1 cellular context compared by ENCODE assay signal in the genomic region with DNA sequence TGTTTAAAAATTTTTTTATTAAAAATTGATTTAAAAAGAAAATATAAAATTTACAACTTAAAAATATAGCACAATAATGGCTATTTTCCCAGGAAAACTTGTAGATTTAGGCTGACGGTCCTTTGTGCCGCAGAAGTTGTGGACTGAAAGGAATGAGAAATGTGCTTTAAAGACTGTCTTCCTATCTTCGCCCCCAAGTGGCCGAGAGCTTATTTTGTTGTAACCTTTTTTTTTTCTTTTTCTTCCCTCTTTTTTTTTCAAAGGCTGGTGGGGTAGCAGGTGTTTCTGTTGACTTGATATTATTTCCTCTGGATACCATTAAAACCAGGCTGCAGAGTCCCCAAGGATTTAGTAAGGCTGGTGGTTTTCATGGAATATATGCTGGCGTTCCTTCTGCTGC.
TF ChIP-seq lines count a peak whose summit lies in the region.

No MANE protein-coding gene starts in this region.

TF ChIP-seq in GM23338, 12 proteins besides CTCF, POLR2A, EP300 and RAD21 (continued from another document):
- TF ChIP-seq, protein P1, sequence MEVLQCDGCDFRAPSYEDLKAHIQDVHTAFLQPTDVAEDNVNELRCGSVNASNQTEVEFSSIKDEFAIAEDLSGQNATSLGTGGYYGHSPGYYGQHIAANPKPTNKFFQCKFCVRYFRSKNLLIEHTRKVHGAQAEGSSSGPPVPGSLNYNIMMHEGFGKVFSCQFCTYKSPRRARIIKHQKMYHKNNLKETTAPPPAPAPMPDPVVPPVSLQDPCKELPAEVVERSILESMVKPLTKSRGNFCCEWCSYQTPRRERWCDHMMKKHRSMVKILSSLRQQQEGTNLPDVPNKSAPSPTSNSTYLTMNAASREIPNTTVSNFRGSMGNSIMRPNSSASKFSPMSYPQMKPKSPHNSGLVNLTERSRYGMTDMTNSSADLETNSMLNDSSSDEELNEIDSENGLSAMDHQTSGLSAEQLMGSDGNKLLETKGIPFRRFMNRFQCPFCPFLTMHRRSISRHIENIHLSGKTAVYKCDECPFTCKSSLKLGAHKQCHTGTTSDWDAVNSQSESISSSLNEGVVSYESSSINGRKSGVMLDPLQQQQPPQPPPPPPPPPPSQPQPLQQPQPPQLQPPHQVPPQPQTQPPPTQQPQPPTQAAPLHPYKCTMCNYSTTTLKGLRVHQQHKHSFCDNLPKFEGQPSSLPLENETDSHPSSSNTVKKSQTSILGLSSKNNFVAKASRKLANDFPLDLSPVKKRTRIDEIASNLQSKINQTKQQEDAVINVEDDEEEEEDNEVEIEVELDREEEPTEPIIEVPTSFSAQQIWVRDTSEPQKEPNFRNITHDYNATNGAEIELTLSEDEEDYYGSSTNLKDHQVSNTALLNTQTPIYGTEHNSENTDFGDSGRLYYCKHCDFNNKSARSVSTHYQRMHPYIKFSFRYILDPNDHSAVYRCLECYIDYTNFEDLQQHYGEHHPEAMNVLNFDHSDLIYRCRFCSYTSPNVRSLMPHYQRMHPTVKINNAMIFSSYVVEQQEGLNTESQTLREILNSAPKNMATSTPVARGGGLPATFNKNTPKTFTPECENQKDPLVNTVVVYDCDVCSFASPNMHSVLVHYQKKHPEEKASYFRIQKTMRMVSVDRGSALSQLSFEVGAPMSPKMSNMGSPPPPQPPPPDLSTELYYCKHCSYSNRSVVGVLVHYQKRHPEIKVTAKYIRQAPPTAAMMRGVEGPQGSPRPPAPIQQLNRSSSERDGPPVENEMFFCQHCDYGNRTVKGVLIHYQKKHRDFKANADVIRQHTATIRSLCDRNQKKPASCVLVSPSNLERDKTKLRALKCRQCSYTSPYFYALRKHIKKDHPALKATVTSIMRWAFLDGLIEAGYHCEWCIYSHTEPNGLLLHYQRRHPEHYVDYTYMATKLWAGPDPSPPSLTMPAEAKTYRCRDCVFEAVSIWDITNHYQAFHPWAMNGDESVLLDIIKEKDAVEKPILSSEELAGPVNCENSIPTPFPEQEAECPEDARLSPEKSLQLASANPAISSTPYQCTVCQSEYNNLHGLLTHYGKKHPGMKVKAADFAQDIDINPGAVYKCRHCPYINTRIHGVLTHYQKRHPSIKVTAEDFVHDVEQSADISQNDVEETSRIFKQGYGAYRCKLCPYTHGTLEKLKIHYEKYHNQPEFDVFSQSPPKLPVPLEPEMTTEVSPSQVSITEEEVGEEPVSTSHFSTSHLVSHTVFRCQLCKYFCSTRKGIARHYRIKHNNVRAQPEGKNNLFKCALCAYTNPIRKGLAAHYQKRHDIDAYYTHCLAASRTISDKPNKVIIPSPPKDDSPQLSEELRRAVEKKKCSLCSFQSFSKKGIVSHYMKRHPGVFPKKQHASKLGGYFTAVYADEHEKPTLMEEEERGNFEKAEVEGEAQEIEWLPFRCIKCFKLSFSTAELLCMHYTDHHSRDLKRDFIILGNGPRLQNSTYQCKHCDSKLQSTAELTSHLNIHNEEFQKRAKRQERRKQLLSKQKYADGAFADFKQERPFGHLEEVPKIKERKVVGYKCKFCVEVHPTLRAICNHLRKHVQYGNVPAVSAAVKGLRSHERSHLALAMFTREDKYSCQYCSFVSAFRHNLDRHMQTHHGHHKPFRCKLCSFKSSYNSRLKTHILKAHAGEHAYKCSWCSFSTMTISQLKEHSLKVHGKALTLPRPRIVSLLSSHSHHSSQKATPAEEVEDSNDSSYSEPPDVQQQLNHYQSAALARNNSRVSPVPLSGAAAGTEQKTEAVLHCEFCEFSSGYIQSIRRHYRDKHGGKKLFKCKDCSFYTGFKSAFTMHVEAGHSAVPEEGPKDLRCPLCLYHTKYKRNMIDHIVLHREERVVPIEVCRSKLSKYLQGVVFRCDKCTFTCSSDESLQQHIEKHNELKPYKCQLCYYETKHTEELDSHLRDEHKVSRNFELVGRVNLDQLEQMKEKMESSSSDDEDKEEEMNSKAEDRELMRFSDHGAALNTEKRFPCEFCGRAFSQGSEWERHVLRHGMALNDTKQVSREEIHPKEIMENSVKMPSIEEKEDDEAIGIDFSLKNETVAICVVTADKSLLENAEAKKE (CRISPR knock-in tag; IDR thresholded peaks at IDR 0.05) = no peak
- TF ChIP-seq ZNF114 (CRISPR knock-in tag; IDR thresholded peaks at IDR 0.05) (no peak), EZH2 (IDR thresholded peaks at IDR 0.05; ENCODE audit: low read depth, unreplicated experiment) (no peak), POLR2AphosphoS5 (IDR thresholded peaks at IDR 0.05; ENCODE audit: low read depth) (no peak), ZNF331 (CRISPR knock-in tag; IDR thresholded peaks at IDR 0.05; ENCODE audit: low read depth) (no peak)
- TF ChIP-seq, protein P2, sequence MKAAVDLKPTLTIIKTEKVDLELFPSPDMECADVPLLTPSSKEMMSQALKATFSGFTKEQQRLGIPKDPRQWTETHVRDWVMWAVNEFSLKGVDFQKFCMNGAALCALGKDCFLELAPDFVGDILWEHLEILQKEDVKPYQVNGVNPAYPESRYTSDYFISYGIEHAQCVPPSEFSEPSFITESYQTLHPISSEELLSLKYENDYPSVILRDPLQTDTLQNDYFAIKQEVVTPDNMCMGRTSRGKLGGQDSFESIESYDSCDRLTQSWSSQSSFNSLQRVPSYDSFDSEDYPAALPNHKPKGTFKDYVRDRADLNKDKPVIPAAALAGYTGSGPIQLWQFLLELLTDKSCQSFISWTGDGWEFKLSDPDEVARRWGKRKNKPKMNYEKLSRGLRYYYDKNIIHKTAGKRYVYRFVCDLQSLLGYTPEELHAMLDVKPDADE (IDR thresholded peaks at IDR 0.05) = no peak
